In genomic region chr7:12303507-12303906, GRCh38 we compare ENCODE assay signal across 1 cellular context.
TF ChIP-seq lines count a peak whose summit lies in the region.

No MANE protein-coding gene starts in this region.

TF ChIP-seq in GM23338, 12 proteins besides CTCF, POLR2A, EP300 and RAD21 (continued from another document):
- TF ChIP-seq ZNF462 (CRISPR knock-in tag; IDR thresholded peaks at IDR 0.05) (no peak), EZH2phosphoT487 (IDR thresholded peaks at IDR 0.05; ENCODE audit: unreplicated experiment) (no peak), EZH2 (IDR thresholded peaks at IDR 0.05; ENCODE audit: low read depth, unreplicated experiment) (no peak), STAT1 (IDR thresholded peaks at IDR 0.05; ENCODE audit: unreplicated experiment) (no peak), NANOG (IDR thresholded peaks at IDR 0.05; ENCODE audit: borderline replicate concordance) (no peak)
